In genomic region chr20:44772636-44773035, GRCh38 we compare ENCODE assay signal across 18 cellular contexts. TPM values are rescaled to one million over a fixed set of nuclear protein-coding genes. Genes with fewer than 3 reads are reported as not detected.
DNase-seq lines count a peak whose midpoint lies in the region; ATAC-seq, FAIRE-seq and TF ChIP-seq lines count a peak whose summit lies in the region.
"Had no signal": no experiment of that assay in that cellular context is flagged by ENCODE, and none has a peak within 500 bp of the region (broad histone marks: within the 10 kb centered on the region; RNA-seq: fewer than 3 reads in every experiment).

No MANE protein-coding gene starts in this region.

- 3% methylated on average over 5 of the region's 8 CpGs for WGBS in mammary epithelial cell (ENCODE audit: low coverage, missing lambda C conversion rate)

- H3K9me3 ChIP-seq in mammary epithelial cell (replicated peaks; ENCODE audit: insufficient read depth, low read length): no peaks in the 10 kb centered on the region
- no peaks in the 10 kb centered on the region for H3K9me3 ChIP-seq in CD8-positive, alpha-beta T cell (ENCODE audit: low read length)
- no peaks in the 10 kb centered on the region for H3K9me3 ChIP-seq in MM.1S (replicated peaks; ENCODE audit: insufficient read depth, low read length)
- H3K9me3 ChIP-seq: BLaER1 treated with 17β-estradiol and CSF1 and Interleukin-3, amounts not matched to agents 10 nM and 100 nM had no signal

- H3F3A ChIP-seq in MM.1S (ENCODE audit: insufficient read depth, low read length): no peaks in the 10 kb centered on the region

- H3K27ac ChIP-seq in mammary epithelial cell (ENCODE audit: insufficient read depth, low read depth, low read length) (no peak overlapping the region), foreskin keratinocyte (no peak overlapping the region), MM.1S (ENCODE audit: low read length) (no peak overlapping the region)
- H3K27ac ChIP-seq in CD8-positive, alpha-beta T cell (ENCODE audit: low read depth, low read length): no peak overlapping the region
- H3K27ac ChIP-seq: BLaER1 treated with 17β-estradiol and CSF1 and Interleukin-3, amounts not matched to agents 10 nM and 100 nM; HL-60 had no signal

- POLR2A ChIA-PET in CD8-positive, alpha-beta T cell (lab: Charles Lee): no interaction called here

- H3K9me2 ChIP-seq in MM.1S (replicated peaks; ENCODE audit: insufficient read depth, low read length): no peaks in the 10 kb centered on the region

- H3K9ac ChIP-seq in mammary epithelial cell (ENCODE audit: insufficient read depth, low read length) (no peak overlapping the region), MM.1S (ENCODE audit: low read length) (no peak overlapping the region)
- H3K9ac ChIP-seq: BLaER1 treated with 17β-estradiol and CSF1 and Interleukin-3, amounts not matched to agents 10 nM and 100 nM had no signal

- FAIRE-seq in HTR-8/SVneo (lab: Jason Lieb, UNC): peak; percentile 95
- FAIRE-seq: GM12891 had no signal

- H3K4me1 Mint-ChIP-seq in CD8-positive, alpha-beta T cell (ENCODE audit: low read depth): no peaks in the 10 kb centered on the region
- H3K4me1 Mint-ChIP-seq: CD4-positive, CD25-positive, alpha-beta regulatory T cell; GM23338 had no signal

- H3K9me3 Mint-ChIP-seq in CD8-positive, alpha-beta T cell: no peaks in the 10 kb centered on the region
- H3K9me3 Mint-ChIP-seq: GM23338 had no signal

- ATAC-seq in foreskin keratinocyte: no peak
- ATAC-seq in CD8-positive, alpha-beta T cell: no peak
- ATAC-seq: GM23338 had no signal

- H3K79me2 ChIP-seq in mammary epithelial cell (ENCODE audit: insufficient read depth, low read length) (no peaks in the 10 kb centered on the region), MM.1S (ENCODE audit: low read length) (no peaks in the 10 kb centered on the region)

- CTCF ChIA-PET in mammary epithelial cell (lab: Charles Lee; ENCODE audit: low non-redundant PET): no interaction called here
- CTCF ChIA-PET in CD8-positive, alpha-beta T cell (lab: Charles Lee): no interaction called here

- no TSS peak for BruUV-seq in mammary epithelial cell (replicated peaks; lab: Mats Ljungman, UMichigan)

- peak; percentile 18 for DNase-seq in H7
- DNase-seq in HTR-8/SVneo (ENCODE audit: insufficient read length, low spot score): no peak
- DNase-seq in mammary epithelial cell: peak; percentile 54
- DNase-seq in foreskin keratinocyte: peak; percentile 23 to 42
- DNase-seq in activated effector memory CD4-positive, alpha-beta T cell treated with Interleukin-2 at 50 U/mL for 16 hours: no peak
- DNase-seq in pons (ENCODE audit: low spot score): no peak
- DNase-seq in CD8-positive, alpha-beta T cell: no peak
- no peak for DNase-seq in MM.1S
- DNase-seq: ACHN; Calu3; CD4-positive, CD25-positive, alpha-beta regulatory T cell; DMS 273 treated with DMSO at 0.1 percent for 48 hours; HCEC 1CT had no signal

- in situ Hi-C loops in mammary epithelial cell (cut with MboI; ENCODE audit: low sequenced_read_pairs in 2 of 2): no loop called here

- no peaks in the 10 kb centered on the region for H3K36me3 Mint-ChIP-seq in CD8-positive, alpha-beta T cell
- H3K36me3 Mint-ChIP-seq: CD4-positive, CD25-positive, alpha-beta regulatory T cell had no signal

- H3K36me3 ChIP-seq in H7 (replicated peaks; ENCODE audit: control insufficient read depth, insufficient read depth, low read length) (no peaks in the 10 kb centered on the region), mammary epithelial cell (ENCODE audit: insufficient read depth, low read length) (no peaks in the 10 kb centered on the region), MM.1S (replicated peaks; ENCODE audit: insufficient read depth, low read length) (no peaks in the 10 kb centered on the region)
- no peaks in the 10 kb centered on the region for H3K36me3 ChIP-seq in CD8-positive, alpha-beta T cell (ENCODE audit: insufficient read depth, low read length)
- H3K36me3 ChIP-seq: BLaER1 treated with 17β-estradiol and CSF1 and Interleukin-3, amounts not matched to agents 10 nM and 100 nM had no signal

- intact Hi-C loops in mammary epithelial cell (cut with micrococcal nuclease): no loop called here
- intact Hi-C loops in CD8-positive, alpha-beta T cell (cut with DNase I, micrococcal nuclease): no loop called here

- H2AFZ ChIP-seq in mammary epithelial cell (ENCODE audit: low read depth, low read length): peak overlapping the region; percentile 33
- no peak overlapping the region for H2AFZ ChIP-seq in MM.1S (ENCODE audit: low read length)
- H2AFZ ChIP-seq: GM23338 had no signal

- H3K27ac Mint-ChIP-seq in CD8-positive, alpha-beta T cell: no peak overlapping the region
- H3K27ac Mint-ChIP-seq: CD4-positive, CD25-positive, alpha-beta regulatory T cell; GM23338 had no signal

- dilution Hi-C loops in mammary epithelial cell (cut with HindIII; ENCODE audit: low sequenced_read_pairs): no loop called here

- H3K4me1 ChIP-seq in mammary epithelial cell (ENCODE audit: insufficient read depth, low read length) (peaks cover 10% of the 10 kb centered on the region), foreskin keratinocyte (peaks cover 3% of the 10 kb centered on the region), MM.1S (ENCODE audit: low read length) (no peaks in the 10 kb centered on the region)
- no peaks in the 10 kb centered on the region for H3K4me1 ChIP-seq in CD8-positive, alpha-beta T cell (ENCODE audit: insufficient read depth, low read length)

- no peak overlapping the region for H3K4me2 ChIP-seq in mammary epithelial cell (ENCODE audit: insufficient read depth, low read depth, low read length)
- H3K4me2 ChIP-seq in MM.1S (ENCODE audit: low read depth, low read length): no peak overlapping the region
- H3K4me2 ChIP-seq: BLaER1 treated with 17β-estradiol and CSF1 and Interleukin-3, amounts not matched to agents 10 nM and 100 nM; GM23338 had no signal

- TF ChIP-seq CTCF in mammary epithelial cell (conservative IDR thresholded peaks at IDR 0.05 in 1 of 2, IDR thresholded peaks at IDR 0.05 in 1 of 2; ENCODE audit: extremely low read depth in 1 of 2, insufficient read depth in 1 of 2, low read depth in 1 of 2, low read length in 2 of 2) (no peak), foreskin keratinocyte (conservative IDR thresholded peaks at IDR 0.05) (no peak), MM.1S (IDR thresholded peaks at IDR 0.05; ENCODE audit: low read length) (no peak)
- TF ChIP-seq CTCF in CD8-positive, alpha-beta T cell (IDR thresholded peaks at IDR 0.05): no peak

- H4K20me1 ChIP-seq in mammary epithelial cell (ENCODE audit: insufficient read depth, low read length): no peaks in the 10 kb centered on the region
- no peaks in the 10 kb centered on the region for H4K20me1 ChIP-seq in MM.1S (ENCODE audit: insufficient read depth, low read length)

- H3K27me3 ChIP-seq in H7 (ENCODE audit: control insufficient read depth, insufficient read depth, low read length) (no peaks in the 10 kb centered on the region; the same call in 1 of the 2 replicates), mammary epithelial cell (ENCODE audit: insufficient read depth, low read length) (no peaks in the 10 kb centered on the region), foreskin keratinocyte (peaks cover 26% of the 10 kb centered on the region), MM.1S (replicated peaks; ENCODE audit: insufficient read depth, low read length) (peaks cover 78% of the 10 kb centered on the region)
- H3K27me3 ChIP-seq in CD8-positive, alpha-beta T cell (ENCODE audit: insufficient read depth, low read length): no peaks in the 10 kb centered on the region

- peaks cover 21% of the 10 kb centered on the region for H3K27me3 Mint-ChIP-seq in CD8-positive, alpha-beta T cell (ENCODE audit: low read depth)

- no peak overlapping the region for H3K4me3 Mint-ChIP-seq in CD8-positive, alpha-beta T cell
- H3K4me3 Mint-ChIP-seq: CD4-positive, CD25-positive, alpha-beta regulatory T cell; GM23338 had no signal

- H3K4me3 ChIP-seq in H7 (ENCODE audit: insufficient read depth, low read depth, low read length) (no peak overlapping the region), mammary epithelial cell (replicated peaks in 1 of 3; ENCODE audit: insufficient read depth in 1 of 3, low read depth in 2 of 3, low read length in 3 of 3) (no peak overlapping the region), MM.1S (ENCODE audit: low read length) (no peak overlapping the region)
- H3K4me3 ChIP-seq in CD8-positive, alpha-beta T cell (ENCODE audit: low read depth, low read length): no peak overlapping the region
- H3K4me3 ChIP-seq: BLaER1 treated with 17β-estradiol and CSF1 and Interleukin-3, amounts not matched to agents 10 nM and 100 nM; GM23338 had no signal

RNA-seq across cellular contexts. Expression of gene KCNK15, which starts 27.0 kb away (rescaled TPM):
- 0.14 TPM in 1 of 2 replicates, not detected in the other for total RNA-seq in H7 (2014; rRNA removed; shearing (Covaris generic))
- total RNA-seq in mammary epithelial cell (1 to 10 TPM in 1 of 2 donors, under 1 TPM in 1; 0.31 to 1.0 TPM), foreskin keratinocyte (not detected in 2 replicates)
- polyA plus RNA-seq in mammary epithelial cell (0.40 TPM), foreskin keratinocyte (0.01 TPM in 1 of 2 replicates, not detected in the other)
- not detected for polyA minus RNA-seq in mammary epithelial cell
- total RNA-seq in CD8-positive, alpha-beta T cell: not detected
- total RNA-seq: A172; CD4-positive, CD25-positive, alpha-beta regulatory T cell had no signal
- polyA plus RNA-seq: CD4-positive, CD25-positive, alpha-beta regulatory T cell had no signal

RNA-seq across cellular contexts. Expression of gene RIMS4, which starts 37.7 kb away (rescaled TPM):
- total RNA-seq in H7 (2014; rRNA removed; shearing (Covaris generic)): 2.7 and 3.1 TPM in 2 replicates
- total RNA-seq in mammary epithelial cell (under 1 TPM; under 0.01 to 0.12 TPM), foreskin keratinocyte (not detected in 2 replicates)
- polyA plus RNA-seq in mammary epithelial cell (not detected), foreskin keratinocyte (not detected in 2 replicates)
- not detected for polyA minus RNA-seq in mammary epithelial cell
- total RNA-seq in CD8-positive, alpha-beta T cell: not detected
- total RNA-seq: CD4-positive, CD25-positive, alpha-beta regulatory T cell had no signal
- polyA plus RNA-seq: CD4-positive, CD25-positive, alpha-beta regulatory T cell had no signal

RNA-seq across cellular contexts. Expression of gene CCN5, which starts 57.5 kb away (rescaled TPM):
- not detected in 2 replicates for total RNA-seq in H7 (2014; rRNA removed; shearing (Covaris generic))
- total RNA-seq in mammary epithelial cell (under 1 TPM in 1 of 2 donors, not detected in 1; 0.67 TPM), foreskin keratinocyte (not detected in 2 replicates)
- polyA plus RNA-seq in mammary epithelial cell (not detected), foreskin keratinocyte (not detected in 2 replicates)
- polyA minus RNA-seq in mammary epithelial cell: not detected
- not detected for total RNA-seq in CD8-positive, alpha-beta T cell
- total RNA-seq: A172; CD4-positive, CD25-positive, alpha-beta regulatory T cell; GM23338 had no signal
- polyA plus RNA-seq: CD4-positive, CD25-positive, alpha-beta regulatory T cell; GM23338 had no signal

Comparison
In these comparisons a context has a peak if more than half of its experiments do, and no peak if none do; other contexts are left out.
1. DNase-seq: peak in H7 (single experiment), mammary epithelial cell (single experiment) and foreskin keratinocyte (2 of 2); none in HTR-8/SVneo (single experiment), activated effector memory CD4-positive, alpha-beta T cell treated with Interleukin-2 at 50 U/mL for 16 hours (single experiment), pons (single experiment), CD8-positive, alpha-beta T cell (0 of 7) and MM.1S (single experiment).